ENCODE assay signal across 10 cellular contexts in genomic region chr7:76283254-76284159, GRCh38. TPM values are rescaled to one million over a fixed set of nuclear protein-coding genes. Genes with fewer than 3 reads are reported as not detected.
DNase-seq lines count a peak whose midpoint lies in the region; ATAC-seq and TF ChIP-seq lines count a peak whose summit lies in the region.
"Had no signal": no experiment of that assay in that cellular context is flagged by ENCODE, and none has a peak within 500 bp of the region (broad histone marks: within the 10 kb centered on the region; RNA-seq: fewer than 3 reads in every experiment).

No MANE protein-coding gene starts in this region.

- H3K36me3 ChIP-seq in left ventricle myocardium inferior: no peaks in the 10 kb centered on the region

- H3K4me3 ChIP-seq in left ventricle myocardium inferior (peak overlapping the region; percentile 70), astrocyte of the cerebellum (ENCODE audit: low read depth, low read length) (peak overlapping the region; percentile 22)

- peaks cover 0 to 2% (median 0%) of the 10 kb centered on the region in 7 donors for H3K9me3 Mint-ChIP-seq in naive B cell

- no peaks in the 10 kb centered on the region for H3K9me3 ChIP-seq in left ventricle myocardium inferior (replicated peaks)

- peaks cover 19% of the 10 kb centered on the region for H3K4me1 ChIP-seq in left ventricle myocardium inferior

- no peak for TF ChIP-seq CTCF in left ventricle myocardium inferior (IDR thresholded peaks at IDR 0.05; ENCODE audit: borderline replicate concordance)
- no peak for TF ChIP-seq CTCF in astrocyte of the cerebellum (IDR thresholded peaks at IDR 0.05; ENCODE audit: low read depth, low read length, missing control alignments)

- H3K4me3 Mint-ChIP-seq in naive B cell: peak overlapping the region; percentile 59 to 80 (median 68)

- H3K4me1 Mint-ChIP-seq in naive B cell: peaks cover 17 to 20% (median 18%) of the 10 kb centered on the region in 3 donors

- H3K36me3 Mint-ChIP-seq in naive B cell: peaks cover 0 to 9% of the 10 kb centered on the region in 2 donors

- in situ Hi-C loops in astrocyte of the cerebellum (cut with HindIII; ENCODE audit: low sequenced_read_pairs): loop anchor here (10.0 kb wide), 1 partner anchor 59 kb away; no protein-coding TSS in a partner anchor

- H3K27ac Mint-ChIP-seq in naive B cell: no peak overlapping the region

- peaks cover 38% of the 10 kb centered on the region for H3K27me3 ChIP-seq in left ventricle myocardium inferior (ENCODE audit: low read depth)

- DNase-seq in left ventricle myocardium inferior: no peak
- no peak for DNase-seq in left ventricle myocardium superior
- DNase-seq in astrocyte of the cerebellum (ENCODE audit: low read depth): no peak
- DNase-seq in naive B cell: no peak
- no peak for DNase-seq in NCI-H510A (lab: John Stamatoyannopoulos, UW)
- no peak for DNase-seq in kidney tubule cell (ENCODE audit: low spot score)
- DNase-seq: NCI-H1417, WERI-Rb-1 had no signal

- peaks cover 25 to 75% (median 71%) of the 10 kb centered on the region in 3 donors for H3K27me3 Mint-ChIP-seq in naive B cell

- intact Hi-C loops in left ventricle myocardium inferior (cut with micrococcal nuclease): no loop called here
- intact Hi-C loops in left ventricle myocardium superior (cut with micrococcal nuclease): loop anchor here (10.0 kb wide), 1 partner anchor 99 kb away; no protein-coding TSS in a partner anchor

- ATAC-seq in left ventricle myocardium superior (no peak), naive B cell (ENCODE audit: low read depth in 2 of 2) (no peak), GM21723 (IDR thresholded peaks at IDR 0.05; ENCODE audit: unreplicated experiment) (no peak), HG02885 (IDR thresholded peaks at IDR 0.05; ENCODE audit: poor library complexity, unreplicated experiment) (no peak)

- no peak overlapping the region for H3K27ac ChIP-seq in left ventricle myocardium inferior (replicated peaks)
- H3K27ac ChIP-seq: WERI-Rb-1 had no signal

RNA-seq across cellular contexts. Expression of gene HSPB1, which starts 19.0 kb away (rescaled TPM):
- total RNA-seq in left ventricle myocardium inferior (2,037 TPM), left ventricle myocardium superior (2,442 TPM)
- polyA plus RNA-seq in naive B cell (ENCODE audit: low read depth in 6 of 6): 10 to 100 TPM; 24.3 to 55.2 (median 45.3) TPM
